Comparison of ENCODE assay signal across 14 cellular contexts in the genomic region with DNA sequence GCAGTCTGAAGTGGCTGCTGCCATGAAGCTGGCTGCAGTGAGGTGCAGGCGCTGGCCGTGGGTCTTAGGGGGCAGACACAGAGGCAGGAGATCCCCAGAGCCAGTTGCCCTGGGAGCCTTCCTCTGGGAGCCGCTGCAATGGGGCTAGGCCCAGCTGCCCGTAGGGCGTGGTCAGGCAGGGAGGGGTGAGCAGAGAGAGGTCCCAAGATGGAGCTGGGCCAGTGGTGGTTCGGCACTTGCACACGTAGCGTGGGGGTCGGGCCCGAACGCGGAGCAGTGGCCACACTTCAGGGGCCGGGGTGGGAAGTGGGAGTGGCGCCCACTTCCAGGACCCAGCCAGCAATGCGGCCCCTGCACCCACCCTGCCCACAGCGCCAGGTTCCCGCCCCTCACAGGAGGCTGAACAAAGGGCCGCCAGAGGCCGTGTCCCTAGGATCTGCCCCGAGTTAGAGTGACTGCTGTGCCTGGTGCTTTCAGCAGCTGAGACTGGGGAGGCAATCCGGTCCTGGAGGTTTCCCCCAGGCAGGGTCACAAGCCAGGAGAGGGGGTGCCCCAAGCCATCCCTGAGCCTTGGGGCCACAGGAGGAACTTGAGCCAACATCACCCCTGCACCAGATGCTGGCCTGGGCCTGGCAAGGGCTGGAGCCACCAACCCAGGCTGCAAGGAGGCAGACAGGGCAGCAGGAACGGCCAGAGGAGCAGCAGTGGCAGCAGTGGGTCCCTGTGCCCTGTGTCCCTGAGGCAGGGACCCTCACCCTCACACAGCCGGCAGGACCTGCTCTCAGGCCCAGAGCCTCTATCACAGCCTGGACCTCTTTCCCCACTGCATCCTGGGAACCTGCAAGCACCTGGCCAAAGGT. TPM values are rescaled to one million over a fixed set of nuclear protein-coding genes. Genes with fewer than 3 reads are reported as not detected.
DNase-seq lines count a peak whose midpoint lies in the region; ATAC-seq and TF ChIP-seq lines count a peak whose summit lies in the region.
"Had no signal": no experiment of that assay in that cellular context is flagged by ENCODE, and none has a peak within 500 bp of the region (broad histone marks: within the 10 kb centered on the region; RNA-seq: fewer than 3 reads in every experiment).

No MANE protein-coding gene starts in this region.

- peaks cover 12 to 14% of the 10 kb centered on the region in 2 donors for H3K9me3 Mint-ChIP-seq in activated T-cell treated with anti-CD3 and anti-CD28 coated beads, Interleukin-2, amount 50 U/mL, for 72 hours
- peaks cover 10% of the 10 kb centered on the region for H3K9me3 Mint-ChIP-seq in activated T-cell treated with anti-CD3 and anti-CD28 coated beads, Interleukin-2, amount 50 U/mL, for 4 hours
- peaks cover 6% of the 10 kb centered on the region for H3K9me3 Mint-ChIP-seq in stimulated activated memory B cell treated with anti-CD40 and anti-IgM and Interleukin-4, amounts not matched to agents 10 μg/mL and 1 μg/mL and 100 μg/mL, for 72 hours

- WGBS in esophagus muscularis mucosa: 98% methylated on average over 14 of the region's 23 CpGs

- peak; percentile 15 for ATAC-seq in activated T-cell treated with anti-CD3 and anti-CD28 coated beads, Interleukin-2, amount 50 U/mL, for 72 hours (replicated peaks in 1 of 2)
- no peak for ATAC-seq in activated T-cell treated with anti-CD3 and anti-CD28 coated beads, Interleukin-2, amount 50 U/mL, for 4 hours
- ATAC-seq in stimulated activated memory B cell treated with anti-CD40 and anti-IgM and Interleukin-4, amounts not matched to agents 10 μg/mL and 1 μg/mL and 100 μg/mL, for 72 hours: peak; percentile 39
- ATAC-seq in HG03565 (IDR thresholded peaks at IDR 0.05; ENCODE audit: unreplicated experiment) (no peak), GM21526 (IDR thresholded peaks at IDR 0.05; ENCODE audit: low FRiP score, unreplicated experiment) (no peak)

- no peak for TF ChIP-seq POLR2A in esophagus muscularis mucosa (IDR thresholded peaks at IDR 0.05; ENCODE audit: low read depth)

- H3K4me1 Mint-ChIP-seq in activated T-cell treated with anti-CD3 and anti-CD28 coated beads, Interleukin-2, amount 50 U/mL, for 72 hours (ENCODE audit: low read depth): peaks cover 5% of the 10 kb centered on the region
- H3K4me1 Mint-ChIP-seq in activated T-cell treated with anti-CD3 and anti-CD28 coated beads, Interleukin-2, amount 50 U/mL, for 4 hours (ENCODE audit: low read depth): no peaks in the 10 kb centered on the region
- H3K4me1 Mint-ChIP-seq in stimulated activated memory B cell treated with anti-CD40 and anti-IgM and Interleukin-4, amounts not matched to agents 10 μg/mL and 1 μg/mL and 100 μg/mL, for 72 hours: peaks cover 13% of the 10 kb centered on the region

- TF ChIP-seq CTCF in esophagus muscularis mucosa (IDR thresholded peaks at IDR 0.05): no peak

- no peaks in the 10 kb centered on the region for H3K27me3 Mint-ChIP-seq in activated T-cell treated with anti-CD3 and anti-CD28 coated beads, Interleukin-2, amount 50 U/mL, for 72 hours (ENCODE audit: low read depth)
- H3K27me3 Mint-ChIP-seq in activated T-cell treated with anti-CD3 and anti-CD28 coated beads, Interleukin-2, amount 50 U/mL, for 4 hours (ENCODE audit: low read depth): no peaks in the 10 kb centered on the region
- no peaks in the 10 kb centered on the region for H3K27me3 Mint-ChIP-seq in stimulated activated memory B cell treated with anti-CD40 and anti-IgM and Interleukin-4, amounts not matched to agents 10 μg/mL and 1 μg/mL and 100 μg/mL, for 72 hours
- H3K27me3 Mint-ChIP-seq: CD4-positive, CD25-positive, alpha-beta regulatory T cell had no signal

- H3K27ac ChIP-seq in esophagus muscularis mucosa (replicated peaks in 1 of 4): no peak overlapping the region
- H3K27ac ChIP-seq: BLaER1 treated with 17β-estradiol and CSF1 and Interleukin-3, amounts not matched to agents 10 nM and 100 nM; HL-60 had no signal

- H3K9me3 ChIP-seq in esophagus muscularis mucosa: peaks cover 0 to 5% (median under 1%) of the 10 kb centered on the region in 4 donors

- H3K27me3 ChIP-seq in esophagus muscularis mucosa: no peaks in the 10 kb centered on the region
- H3K27me3 ChIP-seq: BLaER1 treated with 17β-estradiol and CSF1 and Interleukin-3, amounts not matched to agents 10 nM and 100 nM had no signal

- no peaks in the 10 kb centered on the region for H3K36me3 ChIP-seq in esophagus muscularis mucosa
- H3K36me3 ChIP-seq: BLaER1 treated with 17β-estradiol and CSF1 and Interleukin-3, amounts not matched to agents 10 nM and 100 nM had no signal

- peaks cover 16 to 28% of the 10 kb centered on the region in 2 donors for H3K36me3 Mint-ChIP-seq in activated T-cell treated with anti-CD3 and anti-CD28 coated beads, Interleukin-2, amount 50 U/mL, for 72 hours (ENCODE audit: insufficient read depth in 2 of 2)
- peaks cover 46% of the 10 kb centered on the region for H3K36me3 Mint-ChIP-seq in activated T-cell treated with anti-CD3 and anti-CD28 coated beads, Interleukin-2, amount 50 U/mL, for 4 hours (ENCODE audit: insufficient read depth)
- peaks cover 81% of the 10 kb centered on the region for H3K36me3 Mint-ChIP-seq in stimulated activated memory B cell treated with anti-CD40 and anti-IgM and Interleukin-4, amounts not matched to agents 10 μg/mL and 1 μg/mL and 100 μg/mL, for 72 hours

- intact Hi-C loops in esophagus muscularis mucosa (cut with DNase I): no loop called here

- no peak overlapping the region for H3K4me3 Mint-ChIP-seq in activated T-cell treated with anti-CD3 and anti-CD28 coated beads, Interleukin-2, amount 50 U/mL, for 72 hours
- no peak overlapping the region for H3K4me3 Mint-ChIP-seq in activated T-cell treated with anti-CD3 and anti-CD28 coated beads, Interleukin-2, amount 50 U/mL, for 4 hours
- H3K4me3 Mint-ChIP-seq in stimulated activated memory B cell treated with anti-CD40 and anti-IgM and Interleukin-4, amounts not matched to agents 10 μg/mL and 1 μg/mL and 100 μg/mL, for 72 hours: no peak overlapping the region
- H3K4me3 Mint-ChIP-seq: CD4-positive, CD25-positive, alpha-beta regulatory T cell had no signal

- DNase-seq in activated T-cell treated with anti-CD3 and anti-CD28 coated beads, Interleukin-2, amount 50 U/mL, for 72 hours: no peak
- DNase-seq in activated T-cell treated with anti-CD3 and anti-CD28 coated beads, Interleukin-2, amount 50 U/mL, for 4 hours: no peak
- DNase-seq in esophagus muscularis mucosa (ENCODE audit: extremely low spot score): peak; percentile 64
- DNase-seq in HUDEP-2 (lab: John Stamatoyannopoulos, UW; ENCODE audit: unreplicated experiment in 76 of 76): no peak
- DNase-seq: 8988T; AML-193; CD4-positive, CD25-positive, alpha-beta regulatory T cell; DMS53; HCEC 1CT had no signal

- H3K4me1 ChIP-seq in esophagus muscularis mucosa: no peaks in the 10 kb centered on the region

- H3K27ac Mint-ChIP-seq in activated T-cell treated with anti-CD3 and anti-CD28 coated beads, Interleukin-2, amount 50 U/mL, for 72 hours: no peak overlapping the region
- peak overlapping the region; percentile 27 for H3K27ac Mint-ChIP-seq in stimulated activated memory B cell treated with anti-CD40 and anti-IgM and Interleukin-4, amounts not matched to agents 10 μg/mL and 1 μg/mL and 100 μg/mL, for 72 hours
- H3K27ac Mint-ChIP-seq: CD4-positive, CD25-positive, alpha-beta regulatory T cell had no signal

- no peak for TF ChIP-seq EP300 in esophagus muscularis mucosa (IDR thresholded peaks at IDR 0.05)

- no peak overlapping the region for H3K4me3 ChIP-seq in esophagus muscularis mucosa
- H3K4me3 ChIP-seq: BLaER1 treated with 17β-estradiol and CSF1 and Interleukin-3, amounts not matched to agents 10 nM and 100 nM had no signal

RNA-seq across cellular contexts. Expression of gene SP140L, which starts 21.3 kb away (rescaled TPM):
- 10 to 100 TPM; 59.9 to 63.0 TPM for total RNA-seq in activated T-cell treated with anti-CD3 and anti-CD28 coated beads, Interleukin-2, amount 50 U/mL, for 72 hours
- total RNA-seq in activated T-cell treated with anti-CD3 and anti-CD28 coated beads, Interleukin-2, amount 50 U/mL, for 4 hours: 10 to 100 TPM; 24.1 to 30.3 (median 28.7) TPM
- 1 to 10 TPM; 4.4 to 8.3 (median 6.8) TPM for total RNA-seq in esophagus muscularis mucosa

Comparison
In these comparisons a context has a peak if more than half of its experiments do, and no peak if none do; other contexts are left out.
1. ATAC-seq: peak in activated T-cell treated with anti-CD3 and anti-CD28 coated beads, Interleukin-2, amount 50 U/mL, for 72 hours (2 of 2) and stimulated activated memory B cell treated with anti-CD40 and anti-IgM and Interleukin-4, amounts not matched to agents 10 μg/mL and 1 μg/mL and 100 μg/mL, for 72 hours (single experiment); none in activated T-cell treated with anti-CD3 and anti-CD28 coated beads, Interleukin-2, amount 50 U/mL, for 4 hours (0 of 2), HG03565 (single experiment) and GM21526 (single experiment).